ENCODE assay signal across 17 cellular contexts in genomic region chr3:170421758-170422157, GRCh38. TPM values are rescaled to one million over a fixed set of nuclear protein-coding genes. Genes with fewer than 3 reads are reported as not detected.
DNase-seq lines count a peak whose midpoint lies in the region; ATAC-seq and TF ChIP-seq lines count a peak whose summit lies in the region.
"Had no signal": no experiment of that assay in that cellular context is flagged by ENCODE, and none has a peak within 500 bp of the region (broad histone marks: within the 10 kb centered on the region; RNA-seq: fewer than 3 reads in every experiment).

No MANE protein-coding gene starts in this region.

- no peak for ATAC-seq in gastroesophageal sphincter
- ATAC-seq in stimulated activated naive B cell treated with anti-CD40 and anti-IgM and Interleukin-4, amounts not matched to agents 10 μg/mL and 1 μg/mL and 100 μg/mL, for 72 hours (replicated peaks): peak; percentile 36 to 52
- no peak for ATAC-seq in T-cell (replicated peaks in 1 of 4)
- ATAC-seq: activated naive CD8-positive, alpha-beta T cell treated with anti-CD3 and anti-CD28 coated beads, Interleukin-2, amount 50 U/mL, for 24 hours; naive thymus-derived CD8-positive, alpha-beta T cell had no signal

- dilution Hi-C loops in mammary epithelial cell (cut with HindIII; ENCODE audit: low sequenced_read_pairs): loop anchor here (5.0 kb wide), 1 partner anchor 391 kb away; no protein-coding TSS in a partner anchor

- TF ChIP-seq POLR2A in gastroesophageal sphincter (IDR thresholded peaks at IDR 0.05): no peak

- H3K9me3 Mint-ChIP-seq in stimulated activated naive B cell treated with anti-CD40 and anti-IgM and Interleukin-4, amounts not matched to agents 10 μg/mL and 1 μg/mL and 100 μg/mL, for 72 hours: no peaks in the 10 kb centered on the region
- no peaks in the 10 kb centered on the region for H3K9me3 Mint-ChIP-seq in T-cell
- H3K9me3 Mint-ChIP-seq: activated naive CD8-positive, alpha-beta T cell treated with anti-CD3 and anti-CD28 coated beads, Interleukin-2, amount 50 U/mL, for 24 hours; naive thymus-derived CD8-positive, alpha-beta T cell had no signal

- TF ChIP-seq CTCF in mammary epithelial cell (conservative IDR thresholded peaks at IDR 0.05 in 1 of 2, IDR thresholded peaks at IDR 0.05 in 1 of 2; ENCODE audit: extremely low read depth in 1 of 2, insufficient read depth in 1 of 2, low read depth in 1 of 2, low read length in 2 of 2): no peak
- TF ChIP-seq CTCF in gastroesophageal sphincter (IDR thresholded peaks at IDR 0.05): no peak

- peaks cover 22 to 56% of the 10 kb centered on the region in 2 donors for H3K27me3 Mint-ChIP-seq in stimulated activated naive B cell treated with anti-CD40 and anti-IgM and Interleukin-4, amounts not matched to agents 10 μg/mL and 1 μg/mL and 100 μg/mL, for 72 hours
- peaks cover 28 to 36% of the 10 kb centered on the region in 2 donors for H3K27me3 Mint-ChIP-seq in T-cell

- POLR2A ChIA-PET in T-cell (lab: Charles Lee): no interaction called here

- WGBS in GM23248 (ENCODE audit: low coverage in 1 of 2, low lambda C conversion rate in 2 of 2, missing lambda C conversion rate in 2 of 2), 2 experiments: 64 to 67% methylated on average over 2 of the region's 2 CpGs
- 30% methylated on average over 2 of the region's 2 CpGs for WGBS in mammary epithelial cell (ENCODE audit: low coverage, missing lambda C conversion rate)
- 33 to 54% methylated on average over 1 to 2 of the region's 2 CpGs for WGBS in gastroesophageal sphincter (ENCODE audit: low coverage in 1 of 2), 2 donors

- H3K9me3 ChIP-seq in GM23248 (ENCODE audit: low read depth) (no peaks in the 10 kb centered on the region), mammary epithelial cell (replicated peaks; ENCODE audit: insufficient read depth, low read length) (peaks cover 3% of the 10 kb centered on the region), gastroesophageal sphincter (no peaks in the 10 kb centered on the region)
- H3K9me3 ChIP-seq: colonic mucosa, Peyer's patch, SK-N-SH had no signal

- H3K4me3 Mint-ChIP-seq in stimulated activated naive B cell treated with anti-CD40 and anti-IgM and Interleukin-4, amounts not matched to agents 10 μg/mL and 1 μg/mL and 100 μg/mL, for 72 hours: no peak overlapping the region
- H3K4me3 Mint-ChIP-seq in T-cell: no peak overlapping the region
- H3K4me3 Mint-ChIP-seq: activated naive CD8-positive, alpha-beta T cell treated with anti-CD3 and anti-CD28 coated beads, Interleukin-2, amount 50 U/mL, for 24 hours; naive thymus-derived CD8-positive, alpha-beta T cell had no signal

- H3K9me2 ChIP-seq in GM23248 (ENCODE audit: insufficient read depth): no peaks in the 10 kb centered on the region
- H3K9me2 ChIP-seq: SK-N-SH had no signal

- H3K79me2 ChIP-seq in GM23248 (ENCODE audit: insufficient read depth): peaks cover 67% of the 10 kb centered on the region
- H3K79me2 ChIP-seq in mammary epithelial cell (ENCODE audit: insufficient read depth, low read length): no peaks in the 10 kb centered on the region

- H3K4me2 ChIP-seq in GM23248 (ENCODE audit: unreplicated experiment): peak overlapping the region; percentile 93
- peak overlapping the region; percentile 64 for H3K4me2 ChIP-seq in mammary epithelial cell (ENCODE audit: insufficient read depth, low read depth, low read length)
- H3K4me2 ChIP-seq: SK-N-SH had no signal

- intact Hi-C loops in mammary epithelial cell (cut with micrococcal nuclease): no loop called here

- H3K27me3 ChIP-seq in GM23248 (replicated peaks; ENCODE audit: insufficient read depth): no peaks in the 10 kb centered on the region
- H3K27me3 ChIP-seq in mammary epithelial cell (ENCODE audit: insufficient read depth, low read length): peaks cover 8% of the 10 kb centered on the region
- H3K27me3 ChIP-seq in gastroesophageal sphincter: peaks cover 34% of the 10 kb centered on the region

- DNase-seq in GM23248 (peak; percentile 21), mammary epithelial cell (no peak), iPS-NIHi11 (ENCODE audit: low spot score) (no peak), UCSD-AML1 (lab: John Stamatoyannopoulos, UW; ENCODE audit: unreplicated experiment) (no peak), T-cell (no peak)
- DNase-seq in stimulated activated naive B cell treated with anti-CD40 and anti-IgM and Interleukin-4, amounts not matched to agents 10 μg/mL and 1 μg/mL and 100 μg/mL, for 72 hours: no peak
- no peak for DNase-seq in activated effector memory CD4-positive, alpha-beta T cell treated with Interleukin-2 at 50 U/mL for 16 hours
- DNase-seq: activated CD4-positive, alpha-beta T cell treated with anti-CD3 and anti-CD28 coated beads, Interleukin-2, amount 50 U/mL, for 1 hour; activated naive CD8-positive, alpha-beta T cell treated with anti-CD3 and anti-CD28 coated beads, Interleukin-2, amount 50 U/mL, for 24 hours; activated T-cell treated with anti-CD3 and anti-CD28 coated beads, Interleukin-2, amount 50 U/mL, for 1 hour; colonic mucosa; Karpas-422; naive thymus-derived CD8-positive, alpha-beta T cell; NCI-H1105 treated with DMSO at 0.1 percent for 48 hours; Peyer's patch; SK-N-SH had no signal

- peak overlapping the region; percentile 84 for H3K9ac ChIP-seq in GM23248
- no peak overlapping the region for H3K9ac ChIP-seq in mammary epithelial cell (ENCODE audit: insufficient read depth, low read length)
- H3K9ac ChIP-seq: SK-N-SH had no signal

- CTCF ChIA-PET in mammary epithelial cell (lab: Charles Lee; ENCODE audit: low non-redundant PET): no interaction called here
- CTCF ChIA-PET in T-cell (lab: Charles Lee): no interaction called here

- BruUV-seq in mammary epithelial cell (replicated peaks; lab: Mats Ljungman, UMichigan): no TSS peak

- peaks cover 15% of the 10 kb centered on the region for H3K36me3 ChIP-seq in GM23248 (ENCODE audit: low read depth)
- H3K36me3 ChIP-seq in mammary epithelial cell (ENCODE audit: insufficient read depth, low read length): no peaks in the 10 kb centered on the region
- H3K36me3 ChIP-seq in gastroesophageal sphincter: no peaks in the 10 kb centered on the region
- H3K36me3 ChIP-seq: colonic mucosa, Peyer's patch had no signal

- TF ChIP-seq EP300 in gastroesophageal sphincter (IDR thresholded peaks at IDR 0.05): no peak

- H2AFZ ChIP-seq in GM23248 (peak overlapping the region; percentile 59), mammary epithelial cell (ENCODE audit: low read depth, low read length) (peak overlapping the region; percentile 28)

- H3K27ac ChIP-seq in GM23248 (peak overlapping the region; percentile 23), mammary epithelial cell (ENCODE audit: insufficient read depth, low read depth, low read length) (no peak overlapping the region), gastroesophageal sphincter (peak overlapping the region in 3 of 4 donors; percentile 2 to 70 (median 61))
- H3K27ac ChIP-seq: colonic mucosa had no signal

- in situ Hi-C loops in GM23248 (cut with MboI) (no loop called here), mammary epithelial cell (cut with MboI; ENCODE audit: low sequenced_read_pairs in 2 of 2) (no loop called here)

- H4K20me1 ChIP-seq in GM23248 (ENCODE audit: insufficient read depth) (no peaks in the 10 kb centered on the region), mammary epithelial cell (ENCODE audit: insufficient read depth, low read length) (no peaks in the 10 kb centered on the region)

- H3K27ac Mint-ChIP-seq in stimulated activated naive B cell treated with anti-CD40 and anti-IgM and Interleukin-4, amounts not matched to agents 10 μg/mL and 1 μg/mL and 100 μg/mL, for 72 hours: no peak overlapping the region
- no peak overlapping the region for H3K27ac Mint-ChIP-seq in T-cell
- H3K27ac Mint-ChIP-seq: activated naive CD8-positive, alpha-beta T cell treated with anti-CD3 and anti-CD28 coated beads, Interleukin-2, amount 50 U/mL, for 24 hours; naive thymus-derived CD8-positive, alpha-beta T cell had no signal

- H3K4me3 ChIP-seq in GM23248 (peak overlapping the region; percentile 82), mammary epithelial cell (replicated peaks in 1 of 3; ENCODE audit: insufficient read depth in 1 of 3, low read depth in 2 of 3, low read length in 3 of 3) (no peak overlapping the region), gastroesophageal sphincter (no peak overlapping the region)
- H3K4me3 ChIP-seq: colonic mucosa, Peyer's patch had no signal

- H3K36me3 Mint-ChIP-seq in stimulated activated naive B cell treated with anti-CD40 and anti-IgM and Interleukin-4, amounts not matched to agents 10 μg/mL and 1 μg/mL and 100 μg/mL, for 72 hours: peaks cover 0 to 13% of the 10 kb centered on the region in 2 donors
- no peaks in the 10 kb centered on the region for H3K36me3 Mint-ChIP-seq in T-cell

- peaks cover 13% of the 10 kb centered on the region; the same call in 1 of the 2 replicates for H3F3A ChIP-seq in GM23248 (ENCODE audit: insufficient read depth)

- H3K4me1 ChIP-seq in GM23248 (ENCODE audit: insufficient read depth) (peaks cover 7% of the 10 kb centered on the region), mammary epithelial cell (ENCODE audit: insufficient read depth, low read length) (peaks cover 11% of the 10 kb centered on the region), gastroesophageal sphincter (peaks cover 0 to 33% (median 8%) of the 10 kb centered on the region in 3 donors)
- H3K4me1 ChIP-seq: colonic mucosa had no signal

- peaks cover 20 to 43% of the 10 kb centered on the region in 2 donors for H3K4me1 Mint-ChIP-seq in stimulated activated naive B cell treated with anti-CD40 and anti-IgM and Interleukin-4, amounts not matched to agents 10 μg/mL and 1 μg/mL and 100 μg/mL, for 72 hours
- H3K4me1 Mint-ChIP-seq in T-cell: peaks cover 13 to 21% (median 19%) of the 10 kb centered on the region in 3 donors

RNA-seq across cellular contexts. Expression of gene CLDN11, which starts 3.1 kb away (rescaled TPM):
- total RNA-seq in GM23248 (2014; rRNA removed; shearing (Covaris generic)): 81.9 and 95.9 TPM in 2 replicates
- 84.5 and 84.9 TPM in 2 replicates for polyA plus RNA-seq in GM23248 (2016; fragmentation: Nextera tagmentation; extraction: Ambion mirVana)
- total RNA-seq in mammary epithelial cell: 10 to 100 TPM in 1 of 2 donors, under 1 TPM in 1; 0.21 to 21.3 TPM
- 0.34 TPM for polyA plus RNA-seq in mammary epithelial cell
- not detected for polyA minus RNA-seq in mammary epithelial cell
- 1 to 10 TPM; 1.4 to 7.7 (median 2.5) TPM for total RNA-seq in gastroesophageal sphincter
- under 1 TPM in 3 of 5 donors, not detected in 2; 0.51 to 0.76 (median 0.70) TPM for total RNA-seq in T-cell
- polyA plus RNA-seq: naive thymus-derived CD8-positive, alpha-beta T cell had no signal

Comparison
In these comparisons a context has a peak if more than half of its experiments do, and no peak if none do; other contexts are left out.
1. ATAC-seq: peak in stimulated activated naive B cell treated with anti-CD40 and anti-IgM and Interleukin-4, amounts not matched to agents 10 μg/mL and 1 μg/mL and 100 μg/mL, for 72 hours (2 of 2); none in gastroesophageal sphincter (single experiment) and T-cell (0 of 4).